21 cellular contexts compared by ENCODE assay signal in genomic region chr20:31840906-31841816, GRCh38. TPM values are rescaled to one million over a fixed set of nuclear protein-coding genes. Genes with fewer than 3 reads are reported as not detected.
DNase-seq lines count a peak whose midpoint lies in the region; ATAC-seq and TF ChIP-seq lines count a peak whose summit lies in the region.
"Had no signal": no experiment of that assay in that cellular context is flagged by ENCODE, and none has a peak within 500 bp of the region (broad histone marks: within the 10 kb centered on the region; RNA-seq: fewer than 3 reads in every experiment).

No MANE protein-coding gene starts in this region.

- no peaks in the 10 kb centered on the region for H3K36me3 ChIP-seq in GM23338 (ENCODE audit: insufficient read depth)
- no peaks in the 10 kb centered on the region for H3K36me3 ChIP-seq in skeletal muscle tissue (ENCODE audit: control insufficient read depth in 3 of 3, insufficient read depth in 3 of 3, low read length in 3 of 3)
- H3K36me3 ChIP-seq: WERI-Rb-1 had no signal

- peaks cover 21% of the 10 kb centered on the region; the same call in 1 of the 2 replicates for H3K4me1 ChIP-seq in GM23338 (ENCODE audit: insufficient read depth)
- H3K4me1 ChIP-seq in skeletal muscle tissue (ENCODE audit: control insufficient read depth in 3 of 3, insufficient read depth in 3 of 3, low read length in 3 of 3) = peaks cover 36 to 57% (median 53%) of the 10 kb centered on the region in 3 donors

- peaks cover 27% of the 10 kb centered on the region for H3K4me1 Mint-ChIP-seq in GM23338
- peaks cover 2% of the 10 kb centered on the region for H3K4me1 Mint-ChIP-seq in activated CD4-positive, alpha-beta T cell treated with anti-CD3 and anti-CD28 coated beads for 36 hours

- H3K27ac Mint-ChIP-seq in GM23338 = no peak overlapping the region
- H3K27ac Mint-ChIP-seq in activated CD4-positive, alpha-beta T cell treated with anti-CD3 and anti-CD28 coated beads for 36 hours = no peak overlapping the region

- no peak overlapping the region for H3K27ac ChIP-seq in GM23338 (ENCODE audit: low read depth)
- peak overlapping the region; percentile 46 for H3K27ac ChIP-seq in RWPE1
- H3K27ac ChIP-seq in skeletal muscle tissue (ENCODE audit: low read depth, low read length) = peak overlapping the region; percentile 62
- H3K27ac ChIP-seq: KMS-11, WERI-Rb-1 had no signal

- H3K79me2 ChIP-seq in GM23338 (replicated peaks; ENCODE audit: insufficient read depth) = no peaks in the 10 kb centered on the region

- no peak overlapping the region for H3K4me3 ChIP-seq in GM23338
- no peak overlapping the region for H3K4me3 ChIP-seq in fibroblast of pulmonary artery (replicated peaks; ENCODE audit: low read depth, low read length)
- H3K4me3 ChIP-seq in skeletal muscle tissue (ENCODE audit: low read length in 3 of 3) = no peak overlapping the region
- H3K4me3 ChIP-seq: body of pancreas, skin epidermis had no signal

- CTCF ChIA-PET in RWPE1 (lab: Yijun Ruan, JAX) = interaction anchor here (0.7 to 3.8 kb wide), 4 partner anchors 11 to 327 kb away, joined by 3 to 16 read pairs (median 5); partner anchors contain the start of gene HM13
- CTCF ChIA-PET in activated CD4-positive, alpha-beta T cell treated with anti-CD3 and anti-CD28 coated beads for 36 hours (lab: Charles Lee) = no interaction called here

- TF ChIP-seq CTCF in GM23338 (conservative IDR thresholded peaks at IDR 0.05; ENCODE audit: low read depth in 2 of 2) (no peak), RWPE1 (conservative IDR thresholded peaks at IDR 0.05; ENCODE audit: low read depth) (no peak), fibroblast of pulmonary artery (IDR thresholded peaks at IDR 0.05; ENCODE audit: low read length, missing control alignments) (no peak)

- POLR2A ChIA-PET in RWPE1 (lab: Yijun Ruan, JAX; ENCODE audit: low non-redundant PET) = no interaction called here
- POLR2A ChIA-PET in activated CD4-positive, alpha-beta T cell treated with anti-CD3 and anti-CD28 coated beads for 36 hours (lab: Charles Lee) = no interaction called here

- no peaks in the 10 kb centered on the region for H3K9me3 ChIP-seq in skeletal muscle tissue (ENCODE audit: control insufficient read depth in 3 of 3, low read length in 3 of 3)
- H3K9me3 ChIP-seq: body of pancreas had no signal

- H4K20me1 ChIP-seq in GM23338 (replicated peaks; ENCODE audit: insufficient read depth) = no peaks in the 10 kb centered on the region

- H3K9ac ChIP-seq in skeletal muscle tissue (ENCODE audit: low read depth in 1 of 3, low read length in 3 of 3) = peak overlapping the region in 1 of 3 donors; percentile 74
- H3K9ac ChIP-seq: KMS-11 had no signal

- no peak overlapping the region; the same call in 2 of the 3 replicates for H3K4me3 Mint-ChIP-seq in GM23338
- H3K4me3 Mint-ChIP-seq in activated CD4-positive, alpha-beta T cell treated with anti-CD3 and anti-CD28 coated beads for 36 hours = no peak overlapping the region

- ATAC-seq in GM23338 = peak; percentile 7; the same call in 1 of the 3 replicates
- no peak for ATAC-seq in activated CD4-positive, alpha-beta T cell treated with anti-CD3 and anti-CD28 coated beads for 36 hours
- ATAC-seq in GM21447 (IDR thresholded peaks at IDR 0.05; ENCODE audit: unreplicated experiment) = no peak
- ATAC-seq: body of pancreas had no signal

- 0 out of 2 replicates have a peak, but pooled peaks cover 5% of the 10 kb centered on the region for H3K9me2 ChIP-seq in GM23338 (ENCODE audit: insufficient read depth)

- DNase-seq in GM23338 (ENCODE audit: low spot score) = no peak
- DNase-seq in RWPE1 (ENCODE audit: low spot score) = no peak
- peak; percentile 28 for DNase-seq in fibroblast of pulmonary artery (ENCODE audit: low read depth)
- DNase-seq in activated CD4-positive, alpha-beta T cell treated with anti-CD3 and anti-CD28 coated beads for 36 hours = no peak
- DNase-seq in dedifferentiated amniotic fluid mesenchymal stem cell (ENCODE audit: extremely low spot score) = no peak
- DNase-seq in DMS 273 treated with DMSO at 0.1 percent for 48 hours (lab: John Stamatoyannopoulos, UW) = no peak
- DNase-seq: activated effector memory CD4-positive, alpha-beta T cell treated with anti-CD3 and anti-CD28 coated beads, Interleukin-2, amount 50 U/mL, for 16 hours; effector memory CD4-positive, alpha-beta T cell; foreskin melanocyte; midbrain; NCI-H1417; NCI-H2227 treated with DMSO at 0.1 percent for 48 hours; nucleus accumbens; stimulated activated naive CD4-positive, alpha-beta T cell treated with Interleukin-2 at 50 U/mL for 16 hours; WERI-Rb-1 had no signal

- intact Hi-C loops in activated CD4-positive, alpha-beta T cell treated with anti-CD3 and anti-CD28 coated beads for 36 hours (cut with DNase I, micrococcal nuclease) = no loop called here

- no peaks in the 10 kb centered on the region for H3K27me3 ChIP-seq in GM23338 (ENCODE audit: insufficient read depth)
- no peaks in the 10 kb centered on the region for H3K27me3 ChIP-seq in skeletal muscle tissue (ENCODE audit: control insufficient read depth in 3 of 3, insufficient read depth in 3 of 3, low read length in 3 of 3)
- H3K27me3 ChIP-seq: body of pancreas had no signal

- H3K4me2 ChIP-seq in GM23338 = 0 out of 2 replicates have a peak overlapping the region, but pooled peaks have one; percentile 20
- H3K4me2 ChIP-seq: KMS-11 had no signal

- H3K9me3 Mint-ChIP-seq in GM23338 = peaks cover 15% of the 10 kb centered on the region; the same call in 2 of the 3 replicates
- H3K9me3 Mint-ChIP-seq in activated CD4-positive, alpha-beta T cell treated with anti-CD3 and anti-CD28 coated beads for 36 hours (ENCODE audit: low read depth) = no peaks in the 10 kb centered on the region

- H3F3A ChIP-seq in GM23338 (replicated peaks; ENCODE audit: low read depth) = 0 out of 2 replicates have a peak, but pooled peaks cover 2% of the 10 kb centered on the region

- H3K27me3 Mint-ChIP-seq in GM23338 (ENCODE audit: insufficient read depth, low read depth, poor library complexity) = peaks cover 4% of the 10 kb centered on the region
- H3K27me3 Mint-ChIP-seq in activated CD4-positive, alpha-beta T cell treated with anti-CD3 and anti-CD28 coated beads for 36 hours = no peaks in the 10 kb centered on the region

- H3K36me3 Mint-ChIP-seq in GM23338 (ENCODE audit: low read depth) = no peaks in the 10 kb centered on the region
- no peaks in the 10 kb centered on the region for H3K36me3 Mint-ChIP-seq in activated CD4-positive, alpha-beta T cell treated with anti-CD3 and anti-CD28 coated beads for 36 hours (ENCODE audit: low read depth)

- peak overlapping the region; percentile 80 for H2AFZ ChIP-seq in GM23338

TF ChIP-seq in GM23338, 12 proteins besides CTCF, POLR2A, EP300 and RAD21 (continues in another document):
- no peak for TF ChIP-seq NANOG (IDR thresholded peaks at IDR 0.05; ENCODE audit: borderline replicate concordance)
- TF ChIP-seq EZH2 (IDR thresholded peaks at IDR 0.05; ENCODE audit: low read depth, unreplicated experiment) = no peak
- TF ChIP-seq JUNB (IDR thresholded peaks at IDR 0.05; ENCODE audit: unreplicated experiment) = no peak
- no peak for TF ChIP-seq STAT1 (IDR thresholded peaks at IDR 0.05; ENCODE audit: unreplicated experiment)
- TF ChIP-seq ZNF114 (CRISPR knock-in tag; IDR thresholded peaks at IDR 0.05) = no peak
- TF ChIP-seq REST (IDR thresholded peaks at IDR 0.05; ENCODE audit: unreplicated experiment) = no peak
- no peak for TF ChIP-seq CREB1 (CRISPR knock-in tag; IDR thresholded peaks at IDR 0.05; ENCODE audit: low read depth)
- no peak for TF ChIP-seq POLR2AphosphoS5 (IDR thresholded peaks at IDR 0.05; ENCODE audit: low read depth)

RNA-seq across cellular contexts. Expression of gene FOXS1, which starts 4.2 kb away (rescaled TPM):
- not detected in 2 replicates for total RNA-seq in GM23338 (2014; rRNA removed; shearing (Covaris generic))
- polyA plus RNA-seq in GM23338 (2016; fragmentation: Nextera tagmentation; extraction: Ambion mirVana) = 0.26 TPM in 1 of 2 replicates, not detected in the other
- 3.1 TPM for total RNA-seq in skeletal muscle tissue
- not detected for total RNA-seq in activated CD4-positive, alpha-beta T cell treated with anti-CD3 and anti-CD28 coated beads for 36 hours
- total RNA-seq: activated CD8-positive, alpha-beta memory T cell treated with anti-CD3 and anti-CD28 coated beads for 36 hours had no signal

RNA-seq across cellular contexts. Expression of gene MYLK2, which starts 22.0 kb away (rescaled TPM):
- 0.28 TPM in 1 of 2 replicates, not detected in the other for total RNA-seq in GM23338 (2014; rRNA removed; shearing (Covaris generic))
- 0.21 and 0.23 TPM in 2 replicates for polyA plus RNA-seq in GM23338 (2016; fragmentation: Nextera tagmentation; extraction: Ambion mirVana)
- 21.9 TPM for total RNA-seq in skeletal muscle tissue
- total RNA-seq in activated CD4-positive, alpha-beta T cell treated with anti-CD3 and anti-CD28 coated beads for 36 hours = under 1 TPM; 0.39 TPM

RNA-seq across cellular contexts. Expression of gene DUSP15, which starts 29.2 kb away (rescaled TPM):
- 2.8 and 5.9 TPM in 2 replicates for total RNA-seq in GM23338 (2014; rRNA removed; shearing (Covaris generic))
- 0.61 and 0.99 TPM in 2 replicates for polyA plus RNA-seq in GM23338 (2016; fragmentation: Nextera tagmentation; extraction: Ambion mirVana)
- 2.1 TPM for total RNA-seq in skeletal muscle tissue
- total RNA-seq in activated CD4-positive, alpha-beta T cell treated with anti-CD3 and anti-CD28 coated beads for 36 hours = not detected
- total RNA-seq: activated CD8-positive, alpha-beta memory T cell treated with anti-CD3 and anti-CD28 coated beads for 36 hours had no signal

RNA-seq across cellular contexts. Expression of gene TTLL9, which starts 29.3 kb away (rescaled TPM):
- 0.39 TPM in 1 of 2 replicates, not detected in the other for total RNA-seq in GM23338 (2014; rRNA removed; shearing (Covaris generic))
- polyA plus RNA-seq in GM23338 (2016; fragmentation: Nextera tagmentation; extraction: Ambion mirVana) = not detected in 2 replicates
- 0.52 TPM for total RNA-seq in skeletal muscle tissue
- not detected for total RNA-seq in activated CD4-positive, alpha-beta T cell treated with anti-CD3 and anti-CD28 coated beads for 36 hours
- total RNA-seq: activated CD8-positive, alpha-beta memory T cell treated with anti-CD3 and anti-CD28 coated beads for 36 hours had no signal

Comparison
In these comparisons a context has a peak if more than half of its experiments do, and no peak if none do; other contexts are left out.
1. RNA of gene MYLK2, which starts 22.0 kb away (total RNA-seq): 21.9 TPM in skeletal muscle tissue (single experiment); 0.39 TPM in activated CD4-positive, alpha-beta T cell treated with anti-CD3 and anti-CD28 coated beads for 36 hours and 0.28 TPM in GM23338; every median in the first group is over 10 times any median in the second.